In genomic region chr10:80497187-80498038, GRCh38 we compare ENCODE assay signal across 1 cellular context.
TF ChIP-seq lines count a peak whose summit lies in the region.

No MANE protein-coding gene starts in this region.

TF ChIP-seq in HepG2, 621 proteins besides CTCF, POLR2A, EP300 and RAD21 (continued from another document):
- peak; percentile 75 for TF ChIP-seq PATZ1 (CRISPR knock-in tag; IDR thresholded peaks at IDR 0.05)
- no peak for TF ChIP-seq HNRNPUL1 (IDR thresholded peaks at IDR 0.05; ENCODE audit: low read depth, low read length)
- TF ChIP-seq, protein P1, sequence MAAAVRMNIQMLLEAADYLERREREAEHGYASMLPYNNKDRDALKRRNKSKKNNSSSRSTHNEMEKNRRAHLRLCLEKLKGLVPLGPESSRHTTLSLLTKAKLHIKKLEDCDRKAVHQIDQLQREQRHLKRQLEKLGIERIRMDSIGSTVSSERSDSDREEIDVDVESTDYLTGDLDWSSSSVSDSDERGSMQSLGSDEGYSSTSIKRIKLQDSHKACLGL (CRISPR knock-in tag; IDR thresholded peaks at IDR 0.05) = no peak
- TF ChIP-seq ZNF251 (CRISPR knock-in tag; IDR thresholded peaks at IDR 0.05) = no peak
- TF ChIP-seq FOXA1 (IDR thresholded peaks at IDR 0.05) = no peak
- TF ChIP-seq FOXA1 (CRISPR knock-in tag; IDR thresholded peaks at IDR 0.05) = no peak
- TF ChIP-seq ZSCAN21 (CRISPR knock-in tag; IDR thresholded peaks at IDR 0.05; ENCODE audit: borderline replicate concordance) = no peak
- TF ChIP-seq AKNA (CRISPR knock-in tag; IDR thresholded peaks at IDR 0.05; ENCODE audit: borderline replicate concordance) = no peak
- no peak for TF ChIP-seq TEAD3 (CRISPR knock-in tag; optimal IDR thresholded peaks at IDR 0.05; ENCODE audit: borderline replicate concordance)
- no peak for TF ChIP-seq ISX (CRISPR knock-in tag; conservative IDR thresholded peaks at IDR 0.05)
- TF ChIP-seq ZNF549 (CRISPR knock-in tag; IDR thresholded peaks at IDR 0.05) = no peak
- TF ChIP-seq U2AF2 (IDR thresholded peaks at IDR 0.05; ENCODE audit: low read depth, low read length) = no peak
